In genomic region chr2:204046145-204046544, GRCh38 we compare ENCODE assay signal across 12 cellular contexts.
DNase-seq lines count a peak whose midpoint lies in the region; ATAC-seq and TF ChIP-seq lines count a peak whose summit lies in the region.
"Had no signal": no experiment of that assay in that cellular context is flagged by ENCODE, and none has a peak within 500 bp of the region (broad histone marks: within the 10 kb centered on the region; RNA-seq: fewer than 3 reads in every experiment).

No MANE protein-coding gene starts in this region.

- no peak for TF ChIP-seq CTCF in ovary (IDR thresholded peaks at IDR 0.05)
- TF ChIP-seq CTCF in Peyer's patch (IDR thresholded peaks at IDR 0.05), result no peak

- H3K4me1 ChIP-seq in ovary (ENCODE audit: insufficient read depth), result no peaks in the 10 kb centered on the region
- no peaks in the 10 kb centered on the region for H3K4me1 ChIP-seq in Peyer's patch
- H3K4me1 ChIP-seq: adrenal gland had no signal

- H3K27me3 ChIP-seq in ovary, result no peaks in the 10 kb centered on the region
- no peaks in the 10 kb centered on the region for H3K27me3 ChIP-seq in Peyer's patch
- H3K27me3 ChIP-seq: adrenal gland; BLaER1 treated with 17β-estradiol and CSF1 and Interleukin-3, amounts not matched to agents 10 nM and 100 nM had no signal

- WGBS in ovary, 3 donors, result 90 to 96% (median 94%) methylated on average over 2 of the region's 2 CpGs

- no peak for TF ChIP-seq EP300 in ovary (IDR thresholded peaks at IDR 0.05)

- ATAC-seq in GM18861 (IDR thresholded peaks at IDR 0.05; ENCODE audit: unreplicated experiment), result peak; percentile 76
- ATAC-seq in GM21423 (IDR thresholded peaks at IDR 0.05; ENCODE audit: unreplicated experiment), result peak; percentile 69
- peak; percentile 65 for ATAC-seq in HG02973 (IDR thresholded peaks at IDR 0.05; ENCODE audit: unreplicated experiment)

- H3K36me3 ChIP-seq in ovary (no peaks in the 10 kb centered on the region), Peyer's patch (no peaks in the 10 kb centered on the region)
- H3K36me3 ChIP-seq: adrenal gland; BLaER1 treated with 17β-estradiol and CSF1 and Interleukin-3, amounts not matched to agents 10 nM and 100 nM had no signal

- H3K4me3 ChIP-seq in ovary, result no peak overlapping the region
- no peak overlapping the region for H3K4me3 ChIP-seq in Peyer's patch
- H3K4me3 ChIP-seq: adrenal gland; BLaER1 treated with 17β-estradiol and CSF1 and Interleukin-3, amounts not matched to agents 10 nM and 100 nM had no signal

- DNase-seq in NAMALWA (ENCODE audit: low spot score) (peak; percentile 56), hypothalamus (lab: John Stamatoyannopoulos, UW) (no peak), ovary (no peak), ecto neural progenitor cell (ENCODE audit: low spot score) (no peak), Peyer's patch (no peak)
- DNase-seq: adrenal gland, NCI-H510A treated with DMSO at 0.1 percent for 48 hours, Right ventricle myocardium superior had no signal

- intact Hi-C loops in ovary (cut with DNase I), result no loop called here

- H3K9me3 ChIP-seq in ovary (no peaks in the 10 kb centered on the region), Peyer's patch (no peaks in the 10 kb centered on the region)
- H3K9me3 ChIP-seq: adrenal gland had no signal

- TF ChIP-seq POLR2A in ovary (IDR thresholded peaks at IDR 0.05) (no peak), Peyer's patch (IDR thresholded peaks at IDR 0.05) (no peak)

- H3K27ac ChIP-seq in ovary, result no peak overlapping the region
- no peak overlapping the region for H3K27ac ChIP-seq in Peyer's patch
- H3K27ac ChIP-seq: adrenal gland; BLaER1 treated with 17β-estradiol and CSF1 and Interleukin-3, amounts not matched to agents 10 nM and 100 nM had no signal
